ENCODE assay signal across 24 cellular contexts in the genomic region with DNA sequence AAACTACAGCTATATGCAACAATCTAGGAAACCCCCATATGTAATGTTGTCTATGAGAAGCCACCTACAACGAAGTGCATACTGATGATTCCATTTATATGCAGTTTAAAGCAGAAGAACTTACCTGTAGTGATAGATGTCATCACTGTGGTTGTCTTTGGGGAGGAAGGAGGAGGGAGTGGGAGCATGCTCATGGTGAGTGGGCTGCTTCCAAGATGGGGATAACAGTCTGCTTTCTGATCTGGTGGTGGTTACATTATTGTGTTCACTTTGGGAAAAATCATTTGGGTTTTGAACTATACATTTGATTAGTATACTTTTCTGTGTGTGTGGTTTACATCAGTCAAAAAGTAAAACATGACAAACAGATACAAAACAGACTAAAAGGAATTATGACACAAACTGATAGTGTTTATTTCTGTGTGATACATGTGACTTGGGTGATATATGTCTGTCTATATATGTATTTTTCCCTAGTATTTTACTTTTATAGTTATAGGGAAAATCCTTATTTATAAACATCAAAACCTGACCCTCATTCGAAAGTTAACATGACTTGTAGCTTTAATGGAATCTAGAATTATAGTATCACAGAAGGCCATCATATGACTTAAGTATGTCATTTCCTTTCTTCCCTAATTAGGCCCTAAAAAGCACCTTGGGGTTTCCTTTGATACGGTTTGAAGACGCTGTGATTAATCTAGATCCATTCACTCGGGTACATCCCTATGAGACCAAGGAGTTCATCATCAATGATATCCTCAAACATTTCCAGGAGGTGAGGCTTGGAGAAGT.
A peak's percentile ranks its signal among the peaks of the same experiment; 100 is the strongest.
DNase-seq lines count a peak whose midpoint lies in the region; ATAC-seq, FAIRE-seq and TF ChIP-seq lines count a peak whose summit lies in the region.
"Had no signal": no experiment of that assay in that cellular context is flagged by ENCODE, and none has a peak within 500 bp of the region (broad histone marks: within the 10 kb centered on the region; RNA-seq: fewer than 3 reads in every experiment).

No MANE protein-coding gene starts in this region.

- no peak for TF ChIP-seq POLR2A in GM12878 (IDR thresholded peaks at IDR 0.05; ENCODE audit: low read depth, low read length)
- TF ChIP-seq POLR2A in breast epithelium (IDR thresholded peaks at IDR 0.05), result no peak

- no peak overlapping the region for H3K4me3 ChIP-seq in GM23248
- H3K4me3 ChIP-seq in GM12878, result no peak overlapping the region
- H3K4me3 ChIP-seq in breast epithelium, result no peak overlapping the region
- H3K4me3 ChIP-seq: heart right ventricle, SJCRH30, skin epidermis, suprapubic skin had no signal

- SMC1A ChIA-PET in GM12878 (lab: Charles Lee; ENCODE audit: uncharacterized antibody, unreplicated experiment), result interaction anchor here (1.1 to 1.8 kb wide), 3 partner anchors 10 to 23 kb away, joined by 3 to 6 read pairs (median 3); no protein-coding TSS in a partner anchor

- H3K9me3 ChIP-seq in GM23248 (ENCODE audit: low read depth) (no peaks in the 10 kb centered on the region), GM12878 (replicated peaks; ENCODE audit: control insufficient read depth, insufficient read depth, low read length) (peaks cover 4% of the 10 kb centered on the region; the same call in 1 of the 3 replicates), breast epithelium (no peaks in the 10 kb centered on the region)
- H3K9me3 ChIP-seq: SJCRH30, suprapubic skin had no signal

- H3K27ac ChIP-seq in GM23248 (peak overlapping the region; percentile 54), GM12878 (ENCODE audit: control insufficient read depth, insufficient read depth) (no peak overlapping the region), breast epithelium (no peak overlapping the region)
- H3K27ac ChIP-seq: epithelial cell of prostate, heart right ventricle, SJCRH30, skin epidermis, suprapubic skin had no signal

- RAD21 ChIA-PET in GM12878 (lab: Charles Lee; ENCODE audit: unreplicated experiment), result no interaction called here

- H2AFZ ChIP-seq in GM23248, result no peak overlapping the region
- H2AFZ ChIP-seq in GM12878 (ENCODE audit: control insufficient read depth, low read depth, low read length), result no peak overlapping the region

- H3K36me3 Mint-ChIP-seq in activated T-cell treated with anti-CD3 and anti-CD28 coated beads, Interleukin-2, amount 50 U/mL, for 24 hours (ENCODE audit: low read depth), result peaks cover 88% of the 10 kb centered on the region
- H3K36me3 Mint-ChIP-seq in stimulated activated naive B cell treated with anti-CD40 and anti-IgM and Interleukin-4, amounts not matched to agents 10 μg/mL and 1 μg/mL and 100 μg/mL, for 72 hours, result peaks cover 55 to 75% of the 10 kb centered on the region in 2 donors

- BruUV-seq in GM12878 (replicated peaks; lab: Mats Ljungman, UMichigan), result no TSS peak

- WGBS in GM23248 (ENCODE audit: low coverage in 1 of 2, low lambda C conversion rate in 2 of 2, missing lambda C conversion rate in 2 of 2), 2 experiments, result 70 to 79% methylated on average over 5 of the region's 5 CpGs
- WGBS in GM12878 (ENCODE audit: insufficient coverage, insufficient replicate concordance, low lambda C conversion rate, missing lambda C conversion rate), result 45% methylated on average over 5 of the region's 5 CpGs

- peak overlapping the region; percentile 78 for H3K27ac Mint-ChIP-seq in activated T-cell treated with anti-CD3 and anti-CD28 coated beads, Interleukin-2, amount 50 U/mL, for 24 hours
- H3K27ac Mint-ChIP-seq in stimulated activated naive B cell treated with anti-CD40 and anti-IgM and Interleukin-4, amounts not matched to agents 10 μg/mL and 1 μg/mL and 100 μg/mL, for 72 hours, result peak overlapping the region; percentile 97
- H3K27ac Mint-ChIP-seq: H9 had no signal

- H3K9me3 Mint-ChIP-seq in activated T-cell treated with anti-CD3 and anti-CD28 coated beads, Interleukin-2, amount 50 U/mL, for 24 hours, result peaks cover 7% of the 10 kb centered on the region
- peaks cover 3 to 14% of the 10 kb centered on the region in 2 donors for H3K9me3 Mint-ChIP-seq in stimulated activated naive B cell treated with anti-CD40 and anti-IgM and Interleukin-4, amounts not matched to agents 10 μg/mL and 1 μg/mL and 100 μg/mL, for 72 hours

- no peak overlapping the region for H3K4me2 ChIP-seq in GM23248 (ENCODE audit: unreplicated experiment)
- H3K4me2 ChIP-seq in GM12878 (ENCODE audit: control insufficient read depth, insufficient read depth), result no peak overlapping the region

- no peaks in the 10 kb centered on the region for H3K79me2 ChIP-seq in GM23248 (ENCODE audit: insufficient read depth)
- no peaks in the 10 kb centered on the region for H3K79me2 ChIP-seq in GM12878 (ENCODE audit: control insufficient read depth, insufficient read depth, low read length)

- H3K27me3 Mint-ChIP-seq in activated T-cell treated with anti-CD3 and anti-CD28 coated beads, Interleukin-2, amount 50 U/mL, for 24 hours, result no peaks in the 10 kb centered on the region
- H3K27me3 Mint-ChIP-seq in stimulated activated naive B cell treated with anti-CD40 and anti-IgM and Interleukin-4, amounts not matched to agents 10 μg/mL and 1 μg/mL and 100 μg/mL, for 72 hours, result no peaks in the 10 kb centered on the region
- H3K27me3 Mint-ChIP-seq: T-cell had no signal

- TF ChIP-seq EP300 in GM12878 (IDR thresholded peaks at IDR 0.05; ENCODE audit: borderline replicate concordance in 1 of 2, control insufficient read depth in 1 of 2, low read depth in 2 of 2, low read length in 2 of 2), result no peak

- TF ChIP-seq CTCF in GM12878 (IDR thresholded peaks at IDR 0.05 in 2 of 3, conservative IDR thresholded peaks at IDR 0.05 in 1 of 3; ENCODE audit: control insufficient read depth in 2 of 3, extremely low read depth in 1 of 3, insufficient read depth in 1 of 3, low read depth in 3 of 3, low read length in 3 of 3) (no peak), breast epithelium (IDR thresholded peaks at IDR 0.05) (no peak)

- H3K27me3 ChIP-seq in GM23248 (replicated peaks; ENCODE audit: insufficient read depth), result no peaks in the 10 kb centered on the region
- no peaks in the 10 kb centered on the region for H3K27me3 ChIP-seq in GM12878 (replicated peaks in 1 of 2; ENCODE audit: control insufficient read depth in 2 of 2, insufficient read depth in 2 of 2, low read length in 1 of 2)
- no peaks in the 10 kb centered on the region for H3K27me3 ChIP-seq in breast epithelium
- H3K27me3 ChIP-seq: heart right ventricle, SJCRH30, suprapubic skin had no signal

- H3K36me3 ChIP-seq in GM23248 (ENCODE audit: low read depth) (peaks cover 22% of the 10 kb centered on the region; the same call in 1 of the 2 replicates), GM12878 (ENCODE audit: control insufficient read depth in 2 of 2, insufficient read depth in 2 of 2, low read length in 1 of 2) (no peaks in the 10 kb centered on the region; a peak in 1 of 4 replicates), breast epithelium (no peaks in the 10 kb centered on the region)

- H3K9me2 ChIP-seq in GM23248 (ENCODE audit: insufficient read depth), result no peaks in the 10 kb centered on the region

- no peaks in the 10 kb centered on the region for H4K20me1 ChIP-seq in GM23248 (ENCODE audit: insufficient read depth)
- H4K20me1 ChIP-seq in GM12878 (ENCODE audit: control insufficient read depth, insufficient read depth), result no peaks in the 10 kb centered on the region

- intact Hi-C loops in GM12878 (cut with micrococcal nuclease; ENCODE audit: unreplicated experiment) (no loop called here), breast epithelium (cut with DNase I; ENCODE audit: low total_unique reads) (no loop called here)

- CTCF ChIA-PET in GM12878 (lab: Yijun Ruan, JAX), result no interaction called here

- H3K4me1 Mint-ChIP-seq in activated T-cell treated with anti-CD3 and anti-CD28 coated beads, Interleukin-2, amount 50 U/mL, for 24 hours (ENCODE audit: low read depth), result peaks cover 40% of the 10 kb centered on the region
- H3K4me1 Mint-ChIP-seq in stimulated activated naive B cell treated with anti-CD40 and anti-IgM and Interleukin-4, amounts not matched to agents 10 μg/mL and 1 μg/mL and 100 μg/mL, for 72 hours, result peaks cover 36 to 76% of the 10 kb centered on the region in 2 donors
- H3K4me1 Mint-ChIP-seq: H9 had no signal

- H3F3A ChIP-seq in GM23248 (ENCODE audit: insufficient read depth), result peaks cover 3% of the 10 kb centered on the region; the same call in 1 of the 2 replicates

- H3K9ac ChIP-seq in GM23248 (no peak overlapping the region), GM12878 (ENCODE audit: control insufficient read depth, insufficient read depth, low read length) (no peak overlapping the region)

- in situ Hi-C loops in GM23248 (cut with MboI), result no loop called here
- in situ Hi-C loops in GM12878 (cut with MboI), result no loop called here

- FAIRE-seq in GM12878 (lab: Jason Lieb, UNC), result no peak

- no peak for DNase-seq in activated T-cell treated with anti-CD3 and anti-CD28 coated beads, Interleukin-2, amount 50 U/mL, for 24 hours
- DNase-seq in activated T-cell treated with anti-CD3 and anti-CD28 coated beads, Interleukin-2, amount 50 U/mL, for 48 hours, result no peak
- DNase-seq in GM23248, result no peak
- DNase-seq in GM12878 (ENCODE audit: low read depth, low spot score), result no peak
- DNase-seq in stimulated activated naive B cell treated with anti-CD40 and anti-IgM and Interleukin-4, amounts not matched to agents 10 μg/mL and 1 μg/mL and 100 μg/mL, for 72 hours, result no peak
- DNase-seq in COLO829 (ENCODE audit: low spot score), result no peak
- no peak for DNase-seq in breast epithelium (ENCODE audit: low spot score in 2 of 2)
- DNase-seq: ACHN; activated CD4-positive, alpha-beta T cell treated with anti-CD3 and anti-CD28 coated beads for 48 hours; activated CD8-positive, alpha-beta memory T cell treated with anti-CD3 and anti-CD28 coated beads, Interleukin-2, amount 50 U/mL, for 48 hours; foreskin fibroblast; H9; heart right ventricle; Karpas-422; left cardiac atrium; mammary epithelial cell; NK-92 treated with Interleukin-12 subunit alpha and Interleukin-12 subunit beta, amount 100 ng/mL, for 24 hours; occipital lobe; SJCRH30; T-cell had no signal

- no peak overlapping the region for H3K4me3 Mint-ChIP-seq in activated T-cell treated with anti-CD3 and anti-CD28 coated beads, Interleukin-2, amount 50 U/mL, for 24 hours
- peak overlapping the region; percentile 54 to 75 for H3K4me3 Mint-ChIP-seq in stimulated activated naive B cell treated with anti-CD40 and anti-IgM and Interleukin-4, amounts not matched to agents 10 μg/mL and 1 μg/mL and 100 μg/mL, for 72 hours
- H3K4me3 Mint-ChIP-seq: H9, T-cell had no signal

- no peak for ATAC-seq in GM12878
- peak; percentile 82 to 83 for ATAC-seq in stimulated activated naive B cell treated with anti-CD40 and anti-IgM and Interleukin-4, amounts not matched to agents 10 μg/mL and 1 μg/mL and 100 μg/mL, for 72 hours (replicated peaks)
- ATAC-seq in GM19397 (IDR thresholded peaks at IDR 0.05; ENCODE audit: unreplicated experiment), result no peak
- ATAC-seq: heart right ventricle, left cardiac atrium had no signal

- POLR2A ChIA-PET in GM12878 (lab: Charles Lee), result interaction anchor here (1.0 kb wide), 1 partner anchor 10 kb away, joined by 3 read pairs; no protein-coding TSS in a partner anchor

- H3K4me1 ChIP-seq in GM23248 (ENCODE audit: insufficient read depth) (peaks cover 5% of the 10 kb centered on the region; the same call in 1 of the 2 replicates), GM12878 (ENCODE audit: control insufficient read depth, insufficient read depth, low read length) (no peaks in the 10 kb centered on the region), breast epithelium (no peaks in the 10 kb centered on the region)
- H3K4me1 ChIP-seq: SJCRH30, suprapubic skin had no signal

- no peak for TF ChIP-seq RAD21 in GM12878 (IDR thresholded peaks at IDR 0.05; ENCODE audit: insufficient read depth, low read depth, low read length)

Comparison
In these comparisons a context has a peak if more than half of its experiments do, and no peak if none do; other contexts are left out.
1. ATAC-seq: peak in stimulated activated naive B cell treated with anti-CD40 and anti-IgM and Interleukin-4, amounts not matched to agents 10 μg/mL and 1 μg/mL and 100 μg/mL, for 72 hours (2 of 2); none in GM12878 (single experiment) and GM19397 (single experiment).